1 cellular context compared by ENCODE assay signal in the genomic region with DNA sequence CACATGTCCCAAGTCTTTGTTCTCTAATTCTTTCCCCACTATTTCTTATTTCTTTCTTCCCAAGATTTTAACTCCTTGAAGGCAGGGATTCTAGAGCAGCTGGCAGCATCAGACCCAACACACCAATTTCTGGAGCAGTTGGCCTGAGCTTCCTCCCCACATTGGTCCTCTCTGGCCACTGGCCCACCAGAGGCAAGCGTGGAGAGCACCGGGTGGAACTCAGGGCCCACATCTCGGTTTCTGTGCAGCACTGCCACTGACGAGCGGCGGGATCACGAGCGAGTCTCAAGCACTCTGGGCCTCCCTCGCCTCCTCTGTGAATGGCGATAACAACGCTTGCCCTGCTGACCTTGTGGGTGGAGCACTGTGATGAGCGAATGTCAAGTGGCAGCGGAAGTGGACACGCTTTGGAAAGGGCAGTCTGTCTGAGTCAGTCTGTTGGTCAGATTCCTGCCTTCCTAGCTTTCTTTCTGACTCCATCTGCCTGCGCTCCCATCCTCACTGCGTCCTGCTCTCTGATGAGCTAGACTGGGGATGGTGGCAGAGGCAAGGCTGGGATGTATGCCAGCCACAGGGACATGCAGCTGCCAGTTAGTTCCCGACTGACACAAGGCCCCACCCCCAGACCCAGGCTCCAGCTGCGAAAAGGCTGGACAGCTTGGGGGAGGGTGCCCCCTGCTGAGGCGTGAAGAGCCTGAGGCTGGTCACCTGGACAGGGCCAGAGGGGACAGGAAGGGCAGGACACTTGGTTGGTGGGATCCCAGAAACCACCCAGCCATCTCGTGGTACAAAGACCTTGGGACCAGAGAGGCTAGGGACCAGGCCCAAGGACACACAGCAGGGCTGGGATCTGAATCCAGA.
TF ChIP-seq lines count a peak whose summit lies in the region.

No MANE protein-coding gene starts in this region.

TF ChIP-seq in K562, 482 proteins besides CTCF, POLR2A, EP300 and RAD21 (continued from another document and continues in another):
- TF ChIP-seq, protein P1, sequence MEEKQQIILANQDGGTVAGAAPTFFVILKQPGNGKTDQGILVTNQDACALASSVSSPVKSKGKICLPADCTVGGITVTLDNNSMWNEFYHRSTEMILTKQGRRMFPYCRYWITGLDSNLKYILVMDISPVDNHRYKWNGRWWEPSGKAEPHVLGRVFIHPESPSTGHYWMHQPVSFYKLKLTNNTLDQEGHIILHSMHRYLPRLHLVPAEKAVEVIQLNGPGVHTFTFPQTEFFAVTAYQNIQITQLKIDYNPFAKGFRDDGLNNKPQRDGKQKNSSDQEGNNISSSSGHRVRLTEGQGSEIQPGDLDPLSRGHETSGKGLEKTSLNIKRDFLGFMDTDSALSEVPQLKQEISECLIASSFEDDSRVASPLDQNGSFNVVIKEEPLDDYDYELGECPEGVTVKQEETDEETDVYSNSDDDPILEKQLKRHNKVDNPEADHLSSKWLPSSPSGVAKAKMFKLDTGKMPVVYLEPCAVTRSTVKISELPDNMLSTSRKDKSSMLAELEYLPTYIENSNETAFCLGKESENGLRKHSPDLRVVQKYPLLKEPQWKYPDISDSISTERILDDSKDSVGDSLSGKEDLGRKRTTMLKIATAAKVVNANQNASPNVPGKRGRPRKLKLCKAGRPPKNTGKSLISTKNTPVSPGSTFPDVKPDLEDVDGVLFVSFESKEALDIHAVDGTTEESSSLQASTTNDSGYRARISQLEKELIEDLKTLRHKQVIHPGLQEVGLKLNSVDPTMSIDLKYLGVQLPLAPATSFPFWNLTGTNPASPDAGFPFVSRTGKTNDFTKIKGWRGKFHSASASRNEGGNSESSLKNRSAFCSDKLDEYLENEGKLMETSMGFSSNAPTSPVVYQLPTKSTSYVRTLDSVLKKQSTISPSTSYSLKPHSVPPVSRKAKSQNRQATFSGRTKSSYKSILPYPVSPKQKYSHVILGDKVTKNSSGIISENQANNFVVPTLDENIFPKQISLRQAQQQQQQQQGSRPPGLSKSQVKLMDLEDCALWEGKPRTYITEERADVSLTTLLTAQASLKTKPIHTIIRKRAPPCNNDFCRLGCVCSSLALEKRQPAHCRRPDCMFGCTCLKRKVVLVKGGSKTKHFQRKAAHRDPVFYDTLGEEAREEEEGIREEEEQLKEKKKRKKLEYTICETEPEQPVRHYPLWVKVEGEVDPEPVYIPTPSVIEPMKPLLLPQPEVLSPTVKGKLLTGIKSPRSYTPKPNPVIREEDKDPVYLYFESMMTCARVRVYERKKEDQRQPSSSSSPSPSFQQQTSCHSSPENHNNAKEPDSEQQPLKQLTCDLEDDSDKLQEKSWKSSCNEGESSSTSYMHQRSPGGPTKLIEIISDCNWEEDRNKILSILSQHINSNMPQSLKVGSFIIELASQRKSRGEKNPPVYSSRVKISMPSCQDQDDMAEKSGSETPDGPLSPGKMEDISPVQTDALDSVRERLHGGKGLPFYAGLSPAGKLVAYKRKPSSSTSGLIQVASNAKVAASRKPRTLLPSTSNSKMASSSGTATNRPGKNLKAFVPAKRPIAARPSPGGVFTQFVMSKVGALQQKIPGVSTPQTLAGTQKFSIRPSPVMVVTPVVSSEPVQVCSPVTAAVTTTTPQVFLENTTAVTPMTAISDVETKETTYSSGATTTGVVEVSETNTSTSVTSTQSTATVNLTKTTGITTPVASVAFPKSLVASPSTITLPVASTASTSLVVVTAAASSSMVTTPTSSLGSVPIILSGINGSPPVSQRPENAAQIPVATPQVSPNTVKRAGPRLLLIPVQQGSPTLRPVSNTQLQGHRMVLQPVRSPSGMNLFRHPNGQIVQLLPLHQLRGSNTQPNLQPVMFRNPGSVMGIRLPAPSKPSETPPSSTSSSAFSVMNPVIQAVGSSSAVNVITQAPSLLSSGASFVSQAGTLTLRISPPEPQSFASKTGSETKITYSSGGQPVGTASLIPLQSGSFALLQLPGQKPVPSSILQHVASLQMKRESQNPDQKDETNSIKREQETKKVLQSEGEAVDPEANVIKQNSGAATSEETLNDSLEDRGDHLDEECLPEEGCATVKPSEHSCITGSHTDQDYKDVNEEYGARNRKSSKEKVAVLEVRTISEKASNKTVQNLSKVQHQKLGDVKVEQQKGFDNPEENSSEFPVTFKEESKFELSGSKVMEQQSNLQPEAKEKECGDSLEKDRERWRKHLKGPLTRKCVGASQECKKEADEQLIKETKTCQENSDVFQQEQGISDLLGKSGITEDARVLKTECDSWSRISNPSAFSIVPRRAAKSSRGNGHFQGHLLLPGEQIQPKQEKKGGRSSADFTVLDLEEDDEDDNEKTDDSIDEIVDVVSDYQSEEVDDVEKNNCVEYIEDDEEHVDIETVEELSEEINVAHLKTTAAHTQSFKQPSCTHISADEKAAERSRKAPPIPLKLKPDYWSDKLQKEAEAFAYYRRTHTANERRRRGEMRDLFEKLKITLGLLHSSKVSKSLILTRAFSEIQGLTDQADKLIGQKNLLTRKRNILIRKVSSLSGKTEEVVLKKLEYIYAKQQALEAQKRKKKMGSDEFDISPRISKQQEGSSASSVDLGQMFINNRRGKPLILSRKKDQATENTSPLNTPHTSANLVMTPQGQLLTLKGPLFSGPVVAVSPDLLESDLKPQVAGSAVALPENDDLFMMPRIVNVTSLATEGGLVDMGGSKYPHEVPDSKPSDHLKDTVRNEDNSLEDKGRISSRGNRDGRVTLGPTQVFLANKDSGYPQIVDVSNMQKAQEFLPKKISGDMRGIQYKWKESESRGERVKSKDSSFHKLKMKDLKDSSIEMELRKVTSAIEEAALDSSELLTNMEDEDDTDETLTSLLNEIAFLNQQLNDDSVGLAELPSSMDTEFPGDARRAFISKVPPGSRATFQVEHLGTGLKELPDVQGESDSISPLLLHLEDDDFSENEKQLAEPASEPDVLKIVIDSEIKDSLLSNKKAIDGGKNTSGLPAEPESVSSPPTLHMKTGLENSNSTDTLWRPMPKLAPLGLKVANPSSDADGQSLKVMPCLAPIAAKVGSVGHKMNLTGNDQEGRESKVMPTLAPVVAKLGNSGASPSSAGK (IDR thresholded peaks at IDR 0.05) = peak; percentile 84
- peak; percentile 71; the same call in 1 of the 2 replicates for TF ChIP-seq JUN (IDR thresholded peaks at IDR 0.05; ENCODE audit: borderline replicate concordance, low read depth, low read length)
- no peak; the same call in 1 of the 2 replicates for TF ChIP-seq JUN (CRISPR knock-in tag; IDR thresholded peaks at IDR 0.05; ENCODE audit: borderline replicate concordance)
- TF ChIP-seq, protein P2, sequence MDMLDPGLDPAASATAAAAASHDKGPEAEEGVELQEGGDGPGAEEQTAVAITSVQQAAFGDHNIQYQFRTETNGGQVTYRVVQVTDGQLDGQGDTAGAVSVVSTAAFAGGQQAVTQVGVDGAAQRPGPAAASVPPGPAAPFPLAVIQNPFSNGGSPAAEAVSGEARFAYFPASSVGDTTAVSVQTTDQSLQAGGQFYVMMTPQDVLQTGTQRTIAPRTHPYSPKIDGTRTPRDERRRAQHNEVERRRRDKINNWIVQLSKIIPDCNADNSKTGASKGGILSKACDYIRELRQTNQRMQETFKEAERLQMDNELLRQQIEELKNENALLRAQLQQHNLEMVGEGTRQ (CRISPR knock-in tag; IDR thresholded peaks at IDR 0.05) = no peak
- 0 out of 4 replicates have a peak, but pooled peaks of 1 of the 2 experiments have one; percentile 27 for TF ChIP-seq KDM4B (IDR thresholded peaks at IDR 0.05; ENCODE audit: borderline replicate concordance in 2 of 2, low read depth in 1 of 2)
- peak; percentile 71 for TF ChIP-seq PHF20 (IDR thresholded peaks at IDR 0.05; ENCODE audit: partially characterized antibody)
- TF ChIP-seq YBX1 (IDR thresholded peaks at IDR 0.05) = no peak
- TF ChIP-seq ZNF121 (CRISPR knock-in tag; conservative IDR thresholded peaks at IDR 0.05) = no peak
- TF ChIP-seq MAZ (CRISPR knock-in tag; conservative IDR thresholded peaks at IDR 0.05 in 1 of 2, IDR thresholded peaks at IDR 0.05 in 1 of 2) = peak; percentile 77 to 87
- TF ChIP-seq CCNT2 (IDR thresholded peaks at IDR 0.05; ENCODE audit: borderline replicate concordance, extremely low read depth, insufficient read length, low read depth, low read length) = peak; percentile 84
- no peak for TF ChIP-seq NR1H2 (CRISPR knock-in tag; IDR thresholded peaks at IDR 0.05)
- TF ChIP-seq, protein P3, sequence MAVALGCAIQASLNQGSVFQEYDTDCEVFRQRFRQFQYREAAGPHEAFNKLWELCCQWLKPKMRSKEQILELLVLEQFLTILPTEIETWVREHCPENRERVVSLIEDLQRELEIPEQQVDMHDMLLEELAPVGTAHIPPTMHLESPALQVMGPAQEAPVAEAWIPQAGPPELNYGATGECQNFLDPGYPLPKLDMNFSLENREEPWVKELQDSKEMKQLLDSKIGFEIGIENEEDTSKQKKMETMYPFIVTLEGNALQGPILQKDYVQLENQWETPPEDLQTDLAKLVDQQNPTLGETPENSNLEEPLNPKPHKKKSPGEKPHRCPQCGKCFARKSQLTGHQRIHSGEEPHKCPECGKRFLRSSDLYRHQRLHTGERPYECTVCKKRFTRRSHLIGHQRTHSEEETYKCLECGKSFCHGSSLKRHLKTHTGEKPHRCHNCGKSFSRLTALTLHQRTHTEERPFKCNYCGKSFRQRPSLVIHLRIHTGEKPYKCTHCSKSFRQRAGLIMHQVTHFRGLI (CRISPR knock-in tag; IDR thresholded peaks at IDR 0.05) = no peak
- TF ChIP-seq CBFA2T2 (conservative IDR thresholded peaks at IDR 0.05) = peak; percentile 86
- TF ChIP-seq, protein P4, sequence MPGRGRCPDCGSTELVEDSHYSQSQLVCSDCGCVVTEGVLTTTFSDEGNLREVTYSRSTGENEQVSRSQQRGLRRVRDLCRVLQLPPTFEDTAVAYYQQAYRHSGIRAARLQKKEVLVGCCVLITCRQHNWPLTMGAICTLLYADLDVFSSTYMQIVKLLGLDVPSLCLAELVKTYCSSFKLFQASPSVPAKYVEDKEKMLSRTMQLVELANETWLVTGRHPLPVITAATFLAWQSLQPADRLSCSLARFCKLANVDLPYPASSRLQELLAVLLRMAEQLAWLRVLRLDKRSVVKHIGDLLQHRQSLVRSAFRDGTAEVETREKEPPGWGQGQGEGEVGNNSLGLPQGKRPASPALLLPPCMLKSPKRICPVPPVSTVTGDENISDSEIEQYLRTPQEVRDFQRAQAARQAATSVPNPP (IDR thresholded peaks at IDR 0.05; ENCODE audit: borderline replicate concordance, insufficient read depth, insufficient read length) = no peak
- peak; percentile 86 for TF ChIP-seq POLR2G (IDR thresholded peaks at IDR 0.05; ENCODE audit: low read depth, low read length)
- peak; percentile 80 to 93; a peak in 3 of 4 replicates for TF ChIP-seq TBL1XR1 (IDR thresholded peaks at IDR 0.05; ENCODE audit: low read length in 2 of 2)
- TF ChIP-seq, protein P5, sequence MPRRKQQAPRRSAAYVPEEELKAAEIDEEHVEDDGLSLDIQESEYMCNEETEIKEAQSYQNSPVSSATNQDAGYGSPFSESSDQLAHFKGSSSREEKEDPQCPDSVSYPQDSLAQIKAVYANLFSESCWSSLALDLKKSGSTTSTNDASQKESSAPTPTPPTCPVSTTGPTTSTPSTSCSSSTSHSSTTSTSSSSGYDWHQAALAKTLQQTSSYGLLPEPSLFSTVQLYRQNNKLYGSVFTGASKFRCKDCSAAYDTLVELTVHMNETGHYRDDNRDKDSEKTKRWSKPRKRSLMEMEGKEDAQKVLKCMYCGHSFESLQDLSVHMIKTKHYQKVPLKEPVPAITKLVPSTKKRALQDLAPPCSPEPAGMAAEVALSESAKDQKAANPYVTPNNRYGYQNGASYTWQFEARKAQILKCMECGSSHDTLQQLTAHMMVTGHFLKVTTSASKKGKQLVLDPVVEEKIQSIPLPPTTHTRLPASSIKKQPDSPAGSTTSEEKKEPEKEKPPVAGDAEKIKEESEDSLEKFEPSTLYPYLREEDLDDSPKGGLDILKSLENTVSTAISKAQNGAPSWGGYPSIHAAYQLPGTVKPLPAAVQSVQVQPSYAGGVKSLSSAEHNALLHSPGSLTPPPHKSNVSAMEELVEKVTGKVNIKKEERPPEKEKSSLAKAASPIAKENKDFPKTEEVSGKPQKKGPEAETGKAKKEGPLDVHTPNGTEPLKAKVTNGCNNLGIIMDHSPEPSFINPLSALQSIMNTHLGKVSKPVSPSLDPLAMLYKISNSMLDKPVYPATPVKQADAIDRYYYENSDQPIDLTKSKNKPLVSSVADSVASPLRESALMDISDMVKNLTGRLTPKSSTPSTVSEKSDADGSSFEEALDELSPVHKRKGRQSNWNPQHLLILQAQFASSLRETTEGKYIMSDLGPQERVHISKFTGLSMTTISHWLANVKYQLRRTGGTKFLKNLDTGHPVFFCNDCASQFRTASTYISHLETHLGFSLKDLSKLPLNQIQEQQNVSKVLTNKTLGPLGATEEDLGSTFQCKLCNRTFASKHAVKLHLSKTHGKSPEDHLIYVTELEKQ (CRISPR knock-in tag; IDR thresholded peaks at IDR 0.05) = no peak
- TF ChIP-seq BACH1 (tag; IDR thresholded peaks at IDR 0.05) = no peak; the same call in 1 of the 2 replicates
- no peak for TF ChIP-seq ZNF140 (CRISPR knock-in tag; IDR thresholded peaks at IDR 0.05)
- no peak for TF ChIP-seq HNRNPL (IDR thresholded peaks at IDR 0.05; ENCODE audit: low read depth, low read length)
- TF ChIP-seq POLR3G (IDR thresholded peaks at IDR 0.05; ENCODE audit: extremely low read depth, insufficient read length, insufficient replicate concordance) = no peak
- no peak for TF ChIP-seq ZNF282 (CRISPR knock-in tag; IDR thresholded peaks at IDR 0.05)
- no peak for TF ChIP-seq ZNF785 (CRISPR knock-in tag; IDR thresholded peaks at IDR 0.05)
- TF ChIP-seq SMAD3 (CRISPR knock-in tag; conservative IDR thresholded peaks at IDR 0.05) = no peak
- TF ChIP-seq, protein P6, sequence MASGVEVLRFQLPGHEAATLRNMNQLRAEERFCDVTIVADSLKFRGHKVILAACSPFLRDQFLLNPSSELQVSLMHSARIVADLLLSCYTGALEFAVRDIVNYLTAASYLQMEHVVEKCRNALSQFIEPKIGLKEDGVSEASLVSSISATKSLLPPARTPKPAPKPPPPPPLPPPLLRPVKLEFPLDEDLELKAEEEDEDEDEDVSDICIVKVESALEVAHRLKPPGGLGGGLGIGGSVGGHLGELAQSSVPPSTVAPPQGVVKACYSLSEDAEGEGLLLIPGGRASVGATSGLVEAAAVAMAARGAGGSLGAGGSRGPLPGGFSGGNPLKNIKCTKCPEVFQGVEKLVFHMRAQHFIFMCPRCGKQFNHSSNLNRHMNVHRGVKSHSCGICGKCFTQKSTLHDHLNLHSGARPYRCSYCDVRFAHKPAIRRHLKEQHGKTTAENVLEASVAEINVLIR (CRISPR knock-in tag; IDR thresholded peaks at IDR 0.05) = 0 out of 2 replicates have a peak, but pooled peaks have one; percentile 9
- TF ChIP-seq ETV1 (tag; conservative IDR thresholded peaks at IDR 0.05; ENCODE audit: low read depth) = peak; percentile 97
- TF ChIP-seq RBM39 (optimal IDR thresholded peaks at IDR 0.05; ENCODE audit: low read depth, low read length) = peak; percentile 86
- TF ChIP-seq FOXA1 (IDR thresholded peaks at IDR 0.05; ENCODE audit: borderline replicate concordance) = no peak
- TF ChIP-seq, protein P7, sequence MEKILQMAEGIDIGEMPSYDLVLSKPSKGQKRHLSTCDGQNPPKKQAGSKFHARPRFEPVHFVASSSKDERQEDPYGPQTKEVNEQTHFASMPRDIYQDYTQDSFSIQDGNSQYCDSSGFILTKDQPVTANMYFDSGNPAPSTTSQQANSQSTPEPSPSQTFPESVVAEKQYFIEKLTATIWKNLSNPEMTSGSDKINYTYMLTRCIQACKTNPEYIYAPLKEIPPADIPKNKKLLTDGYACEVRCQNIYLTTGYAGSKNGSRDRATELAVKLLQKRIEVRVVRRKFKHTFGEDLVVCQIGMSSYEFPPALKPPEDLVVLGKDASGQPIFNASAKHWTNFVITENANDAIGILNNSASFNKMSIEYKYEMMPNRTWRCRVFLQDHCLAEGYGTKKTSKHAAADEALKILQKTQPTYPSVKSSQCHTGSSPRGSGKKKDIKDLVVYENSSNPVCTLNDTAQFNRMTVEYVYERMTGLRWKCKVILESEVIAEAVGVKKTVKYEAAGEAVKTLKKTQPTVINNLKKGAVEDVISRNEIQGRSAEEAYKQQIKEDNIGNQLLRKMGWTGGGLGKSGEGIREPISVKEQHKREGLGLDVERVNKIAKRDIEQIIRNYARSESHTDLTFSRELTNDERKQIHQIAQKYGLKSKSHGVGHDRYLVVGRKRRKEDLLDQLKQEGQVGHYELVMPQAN (IDR thresholded peaks at IDR 0.05; ENCODE audit: borderline replicate concordance) = peak; percentile 72; the same call in 1 of the 2 replicates
- TF ChIP-seq HDAC8 (tag; IDR thresholded peaks at IDR 0.05) = peak; percentile 14; the same call in 1 of the 2 replicates
